18 cellular contexts compared by ENCODE assay signal in genomic region chr7:132053871-132054270, GRCh38.
A peak's percentile ranks its signal among the peaks of the same experiment; 100 is the strongest.
DNase-seq lines count a peak whose midpoint lies in the region; ATAC-seq and TF ChIP-seq lines count a peak whose summit lies in the region.
"Had no signal": no experiment of that assay in that cellular context is flagged by ENCODE, and none has a peak within 500 bp of the region (broad histone marks: within the 10 kb centered on the region; RNA-seq: fewer than 3 reads in every experiment).

No MANE protein-coding gene starts in this region.

- H2BK5ac ChIP-seq in neuronal stem cell (ENCODE audit: low read length), result no peak overlapping the region

- H3K27me3 ChIP-seq in neuronal stem cell (ENCODE audit: control insufficient read depth in 3 of 3, insufficient read depth in 3 of 3, low read depth in 1 of 3, low read length in 3 of 3), result no peaks in the 10 kb centered on the region

- H3K27ac ChIP-seq in neuronal stem cell (replicated peaks; ENCODE audit: low read length), result no peak overlapping the region
- H3K27ac ChIP-seq: 22Rv1, A549, C4-2B, GM23248 had no signal

- H4K8ac ChIP-seq in neuronal stem cell (ENCODE audit: low read depth, low read length), result no peak overlapping the region

- H3K27me3 Mint-ChIP-seq in activated CD8-positive, alpha-beta T cell treated with anti-CD3 and anti-CD28 coated beads, Interleukin-2, amount 10 ng/mL, durations not matched to agents 7 days and 5 days (ENCODE audit: low read depth), result peaks cover 2% of the 10 kb centered on the region
- H3K27me3 Mint-ChIP-seq in activated CD8-positive, alpha-beta T cell treated with anti-CD3 and anti-CD28 coated beads for 36 hours, result peaks cover 15% of the 10 kb centered on the region

- H3K4me2 ChIP-seq in neuronal stem cell (ENCODE audit: insufficient read depth, low read length, poor library complexity, severe bottlenecking), result no peak overlapping the region
- H3K4me2 ChIP-seq: A549 had no signal

- no peak overlapping the region for H3K27ac Mint-ChIP-seq in activated CD8-positive, alpha-beta T cell treated with anti-CD3 and anti-CD28 coated beads, Interleukin-2, amount 10 ng/mL, durations not matched to agents 7 days and 5 days
- H3K27ac Mint-ChIP-seq in activated CD8-positive, alpha-beta T cell treated with anti-CD3 and anti-CD28 coated beads for 36 hours, result no peak overlapping the region
- H3K27ac Mint-ChIP-seq: CD4-positive, alpha-beta T cell had no signal

- POLR2A ChIA-PET in activated CD8-positive, alpha-beta T cell treated with anti-CD3 and anti-CD28 coated beads, Interleukin-2, amount 10 ng/mL, durations not matched to agents 7 days and 5 days (lab: Charles Lee), result no interaction called here
- POLR2A ChIA-PET in activated CD8-positive, alpha-beta T cell treated with anti-CD3 and anti-CD28 coated beads for 36 hours (lab: Charles Lee), result no interaction called here

- H3K9me3 ChIP-seq in neuronal stem cell (replicated peaks in 1 of 2; ENCODE audit: control insufficient read depth in 2 of 2, insufficient read depth in 1 of 2, low read depth in 1 of 2, low read length in 2 of 2), result no peaks in the 10 kb centered on the region

- DNase-seq in activated CD8-positive, alpha-beta T cell treated with anti-CD3 and anti-CD28 coated beads, Interleukin-2, amount 10 ng/mL, durations not matched to agents 7 days and 5 days, result peak; percentile 9
- no peak for DNase-seq in activated CD8-positive, alpha-beta T cell treated with anti-CD3 and anti-CD28 coated beads for 36 hours
- peak; percentile 47 for DNase-seq in islet precursor cell
- DNase-seq in neuronal stem cell (ENCODE audit: low spot score), result no peak
- DNase-seq in NCI-H1694 (lab: John Stamatoyannopoulos, UW), result no peak
- no peak for DNase-seq in NCI-H2081 (lab: John Stamatoyannopoulos, UW)
- DNase-seq: AML-193; CD4-positive, alpha-beta T cell; DMS153; DMS79; GF-D8; GM23248; HCEC 1CT; IMR-90 had no signal

- no peaks in the 10 kb centered on the region for H3K36me3 Mint-ChIP-seq in activated CD8-positive, alpha-beta T cell treated with anti-CD3 and anti-CD28 coated beads, Interleukin-2, amount 10 ng/mL, durations not matched to agents 7 days and 5 days (ENCODE audit: low read depth)
- no peaks in the 10 kb centered on the region for H3K36me3 Mint-ChIP-seq in activated CD8-positive, alpha-beta T cell treated with anti-CD3 and anti-CD28 coated beads for 36 hours (ENCODE audit: low read depth)

- intact Hi-C loops in activated CD8-positive, alpha-beta T cell treated with anti-CD3 and anti-CD28 coated beads for 36 hours (cut with micrococcal nuclease), result loop anchor here (10.0 kb wide), 1 partner anchor 369 kb away; no protein-coding TSS in a partner anchor

- CTCF ChIA-PET in activated CD8-positive, alpha-beta T cell treated with anti-CD3 and anti-CD28 coated beads, Interleukin-2, amount 10 ng/mL, durations not matched to agents 7 days and 5 days (lab: Charles Lee), result no interaction called here
- CTCF ChIA-PET in activated CD8-positive, alpha-beta T cell treated with anti-CD3 and anti-CD28 coated beads for 36 hours (lab: Charles Lee), result interaction anchor here (1.1 to 1.2 kb wide), 2 partner anchors 13 to 195 kb away, joined by 3 read pairs; no protein-coding TSS in a partner anchor

- no peaks in the 10 kb centered on the region for H3K36me3 ChIP-seq in neuronal stem cell (replicated peaks in 1 of 2; ENCODE audit: control insufficient read depth in 2 of 2, insufficient read depth in 2 of 2, low read length in 2 of 2)

- no CpG with 5 or more reads among the region's 2 CpGs for WGBS in neuronal stem cell (ENCODE audit: extremely low coverage in 2 of 2, insufficient read length in 2 of 2, insufficient replicate concordance in 1 of 2), 2 donors

- H3K9ac ChIP-seq in neuronal stem cell (ENCODE audit: low read depth, low read length, poor library complexity), result no peak overlapping the region
- H3K9ac ChIP-seq: GM23248 had no signal

- no peaks in the 10 kb centered on the region for H3K4me1 Mint-ChIP-seq in activated CD8-positive, alpha-beta T cell treated with anti-CD3 and anti-CD28 coated beads, Interleukin-2, amount 10 ng/mL, durations not matched to agents 7 days and 5 days (ENCODE audit: low read depth)
- no peaks in the 10 kb centered on the region for H3K4me1 Mint-ChIP-seq in activated CD8-positive, alpha-beta T cell treated with anti-CD3 and anti-CD28 coated beads for 36 hours (ENCODE audit: low read depth)

- H4K91ac ChIP-seq in neuronal stem cell (ENCODE audit: low read depth, low read length, poor library complexity), result no peak overlapping the region

- peak overlapping the region; percentile 45 for H2AK5ac ChIP-seq in neuronal stem cell (ENCODE audit: low read depth, low read length)

- no peak overlapping the region for H3K4me3 ChIP-seq in neuronal stem cell (ENCODE audit: low read length in 2 of 2)
- H3K4me3 ChIP-seq: A549, GM23248 had no signal

- no peak for TF ChIP-seq CTCF in activated CD8-positive, alpha-beta T cell treated with anti-CD3 and anti-CD28 coated beads for 36 hours (IDR thresholded peaks at IDR 0.05)

- H2BK15ac ChIP-seq in neuronal stem cell (ENCODE audit: low read length), result no peak overlapping the region

- no peak overlapping the region for H3K4me3 Mint-ChIP-seq in activated CD8-positive, alpha-beta T cell treated with anti-CD3 and anti-CD28 coated beads, Interleukin-2, amount 10 ng/mL, durations not matched to agents 7 days and 5 days
- no peak overlapping the region for H3K4me3 Mint-ChIP-seq in activated CD8-positive, alpha-beta T cell treated with anti-CD3 and anti-CD28 coated beads for 36 hours
- H3K4me3 Mint-ChIP-seq: CD4-positive, alpha-beta T cell had no signal

- no peak overlapping the region for H2BK120ac ChIP-seq in neuronal stem cell (ENCODE audit: low read depth, low read length)

- ATAC-seq in activated CD8-positive, alpha-beta T cell treated with anti-CD3 and anti-CD28 coated beads, Interleukin-2, amount 10 ng/mL, durations not matched to agents 7 days and 5 days, result no peak
- no peak for ATAC-seq in activated CD8-positive, alpha-beta T cell treated with anti-CD3 and anti-CD28 coated beads for 36 hours
- no peak for ATAC-seq in HG03378 (IDR thresholded peaks at IDR 0.05; ENCODE audit: unreplicated experiment)
- ATAC-seq: A549 had no signal

- H3K4ac ChIP-seq in neuronal stem cell (ENCODE audit: low read length), result no peak overlapping the region

- no peaks in the 10 kb centered on the region for H3K79me1 ChIP-seq in neuronal stem cell (ENCODE audit: low read depth, low read length)

- no peak overlapping the region for H2BK12ac ChIP-seq in neuronal stem cell (ENCODE audit: low read length)

- no peaks in the 10 kb centered on the region for H3K9me3 Mint-ChIP-seq in activated CD8-positive, alpha-beta T cell treated with anti-CD3 and anti-CD28 coated beads, Interleukin-2, amount 10 ng/mL, durations not matched to agents 7 days and 5 days (ENCODE audit: insufficient read depth)
- H3K9me3 Mint-ChIP-seq in activated CD8-positive, alpha-beta T cell treated with anti-CD3 and anti-CD28 coated beads for 36 hours, result peaks cover 2% of the 10 kb centered on the region

- no peak overlapping the region for H2AFZ ChIP-seq in neuronal stem cell (ENCODE audit: low read length)
- H2AFZ ChIP-seq: GM23248 had no signal

- H3K14ac ChIP-seq in neuronal stem cell (ENCODE audit: low read length), result no peak overlapping the region

- H3K18ac ChIP-seq in neuronal stem cell (ENCODE audit: low read length), result peak overlapping the region; percentile 13

- H3K4me1 ChIP-seq in neuronal stem cell (ENCODE audit: control insufficient read depth in 2 of 2, insufficient read depth in 1 of 2, low read depth in 1 of 2, low read length in 2 of 2), result peaks cover 0 to 3% of the 10 kb centered on the region in 2 donors
- H3K4me1 ChIP-seq: A549 had no signal

- H3K23ac ChIP-seq in neuronal stem cell (ENCODE audit: low read depth, low read length, poor library complexity), result no peak overlapping the region

Comparison
In these comparisons a context has a peak if more than half of its experiments do, and no peak if none do; other contexts are left out.
1. DNase-seq: peak in activated CD8-positive, alpha-beta T cell treated with anti-CD3 and anti-CD28 coated beads, Interleukin-2, amount 10 ng/mL, durations not matched to agents 7 days and 5 days (single experiment) and islet precursor cell (single experiment); none in activated CD8-positive, alpha-beta T cell treated with anti-CD3 and anti-CD28 coated beads for 36 hours (single experiment), neuronal stem cell (single experiment), NCI-H1694 (single experiment) and NCI-H2081 (0 of 2).